Comparison of ENCODE assay signal across 17 cellular contexts in the genomic region with DNA sequence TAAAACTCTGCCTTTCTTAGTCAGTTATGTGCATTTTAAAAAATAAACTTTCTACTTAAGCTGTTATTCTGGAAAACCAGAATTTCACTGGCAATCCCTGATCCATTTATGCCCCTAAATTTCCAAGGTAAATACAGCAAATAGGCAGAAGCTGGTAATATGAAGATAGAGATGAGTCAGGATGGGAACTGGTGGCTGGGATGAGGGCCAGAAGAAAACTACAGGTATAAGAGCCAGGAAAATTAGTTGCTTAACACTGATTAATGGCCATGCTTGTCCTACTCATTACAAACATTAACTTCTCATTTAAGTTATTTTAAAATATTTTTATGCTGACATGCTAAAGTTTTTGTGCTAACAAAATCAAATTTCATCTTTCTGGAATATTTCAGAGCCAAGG. TPM values are rescaled to one million over a fixed set of nuclear protein-coding genes. Genes with fewer than 3 reads are reported as not detected.
DNase-seq lines count a peak whose midpoint lies in the region; ATAC-seq and TF ChIP-seq lines count a peak whose summit lies in the region.
"Not testable (repeated sequence)": the region's sequence is repeated elsewhere in the genome, so short reads cannot be mapped to it uniquely, and the experiment has no call there.
"Had no signal": no experiment of that assay in that cellular context is flagged by ENCODE, and none has a peak within 500 bp of the region (broad histone marks: within the 10 kb centered on the region; RNA-seq: fewer than 3 reads in every experiment).

No MANE protein-coding gene starts in this region.

- not testable (repeated sequence) for H4K20me1 ChIP-seq in PC-3 (ENCODE audit: low read length); osteoblast (ENCODE audit: insufficient read depth, low read length)

- H3K27me3 ChIP-seq in PC-3 (ENCODE audit: low read length): peaks cover 18% of the 10 kb centered on the region
- not testable (repeated sequence) for H3K27me3 ChIP-seq in RWPE2 (ENCODE audit: insufficient read depth, poor library complexity, severe bottlenecking); osteoblast (ENCODE audit: insufficient read depth, low read length)

- TF ChIP-seq CTCF in PC-3 (conservative IDR thresholded peaks at IDR 0.05; ENCODE audit: low read depth, low read length); RWPE2 (IDR thresholded peaks at IDR 0.05; ENCODE audit: poor library complexity, severe bottlenecking); omental fat pad (IDR thresholded peaks at IDR 0.05); osteoblast (IDR thresholded peaks at IDR 0.05; ENCODE audit: extremely low read depth, low read depth, low read length): not testable (repeated sequence)

- not testable (repeated sequence) for H3K9me3 ChIP-seq in PC-3 (ENCODE audit: low read length); RWPE2 (ENCODE audit: severe bottlenecking); osteoblast (ENCODE audit: low read depth, low read length)

- POLR2A ChIA-PET in PC-3 (lab: Charles Lee; ENCODE audit: unreplicated experiment): not testable (repeated sequence)

- DNase-seq in PC-3 (peak; percentile 1), medulla oblongata (ENCODE audit: extremely low spot score) (peak; percentile 1), osteoblast (ENCODE audit: insufficient read length, low spot score, missing footprints) (peak; percentile 0)
- DNase-seq in RWPE2 (ENCODE audit: low spot score); left cardiac atrium; omental fat pad (ENCODE audit: low spot score): not testable (repeated sequence)

- not testable (repeated sequence) for H3K4me3 ChIP-seq in PC-3 (ENCODE audit: low read length); RWPE2 (ENCODE audit: severe bottlenecking); osteoblast (ENCODE audit: insufficient read depth, low read length)

- not testable (repeated sequence) for H3K36me3 ChIP-seq in PC-3 (ENCODE audit: low read depth, low read length); RWPE2 (ENCODE audit: low read depth); osteoblast (ENCODE audit: insufficient read depth, low read length)

- H3K79me2 ChIP-seq in PC-3 (ENCODE audit: low read length); osteoblast (ENCODE audit: insufficient read depth, low read length): not testable (repeated sequence)

- not testable (repeated sequence) for H2AFZ ChIP-seq in PC-3 (ENCODE audit: low read length); osteoblast (ENCODE audit: low read length)

- not testable (repeated sequence) for BruUV-seq in PC-3 (replicated peaks; lab: Mats Ljungman, UMichigan)

- CTCF ChIA-PET in PC-3 (lab: Charles Lee): not testable (repeated sequence)

- not testable (repeated sequence) for H3K27ac ChIP-seq in PC-3 (ENCODE audit: low read length); RWPE2 (ENCODE audit: poor library complexity, severe bottlenecking); osteoblast (ENCODE audit: low read depth, low read length)

- not testable (repeated sequence) for H3K4me2 ChIP-seq in PC-3 (ENCODE audit: low read length); osteoblast (ENCODE audit: insufficient read depth, low read length)

- intact Hi-C loops in PC-3 (cut with micrococcal nuclease); left cardiac atrium (cut with DNase I): not testable (repeated sequence)

- not testable (repeated sequence) for ATAC-seq in PC-3
- peak; percentile 70; the same call in 2 of the 3 replicates for ATAC-seq in RWPE2 (ENCODE audit: low read depth)
- peak; percentile 50 to 91 for ATAC-seq in left cardiac atrium
- ATAC-seq in omental fat pad (ENCODE audit: low FRiP score): peak; percentile 95

- not testable (repeated sequence) for H3K4me1 ChIP-seq in PC-3 (ENCODE audit: insufficient read depth, low read length); RWPE2 (ENCODE audit: insufficient read depth, poor library complexity, severe bottlenecking); osteoblast (ENCODE audit: insufficient read depth, low read length)

- H3K9me2 ChIP-seq in PC-3 (replicated peaks; ENCODE audit: low read length): not testable (repeated sequence)

- not testable (repeated sequence) for H3F3A ChIP-seq in PC-3 (ENCODE audit: low read length, unreplicated experiment)

- not testable (repeated sequence) for H3K9ac ChIP-seq in PC-3 (ENCODE audit: low read length)

RNA-seq across cellular contexts. Expression of a gene that starts 37.1 kb away (rescaled TPM):
- total RNA-seq in PC-3 (2014; rRNA removed) (not detected in 2 replicates), left cardiac atrium (not detected), omental fat pad (not detected), osteoblast (0.29 TPM in 1 of 2 replicates, not detected in the other)
- total RNA-seq: A172; A673; B cell; Caco-2; Calu3; CD4-positive, alpha-beta memory T cell; CD4-positive, alpha-beta T cell; CD4-positive, CD25-positive, alpha-beta regulatory T cell; CD8-positive, alpha-beta memory T cell; CD8-positive, alpha-beta T cell; Daoy had no signal
